Comparison of ENCODE assay signal across 19 cellular contexts in genomic region chr3:123730816-123731215, GRCh38.
DNase-seq lines count a peak whose midpoint lies in the region; ATAC-seq and TF ChIP-seq lines count a peak whose summit lies in the region.
"Had no signal": no experiment of that assay in that cellular context is flagged by ENCODE, and none has a peak within 500 bp of the region (broad histone marks: within the 10 kb centered on the region; RNA-seq: fewer than 3 reads in every experiment).

No MANE protein-coding gene starts in this region.

- peak overlapping the region; percentile 55 for H2AK5ac ChIP-seq in IMR-90 (ENCODE audit: low read depth, low read length)

- no peaks in the 10 kb centered on the region for H4K20me1 ChIP-seq in IMR-90 (ENCODE audit: insufficient read depth, low read length)
- no peaks in the 10 kb centered on the region for H4K20me1 ChIP-seq in mammary epithelial cell (ENCODE audit: insufficient read depth, low read length)
- H4K20me1 ChIP-seq: BLaER1 had no signal

- peak overlapping the region; percentile 97 for H4K5ac ChIP-seq in IMR-90 (ENCODE audit: low read depth, low read length)

- no peak overlapping the region for H2AK9ac ChIP-seq in IMR-90 (replicated peaks; ENCODE audit: low read depth, low read length, poor library complexity)

- H2BK15ac ChIP-seq in IMR-90 (ENCODE audit: low read depth, low read length) = peak overlapping the region; percentile 83; the same call in 2 of the 3 replicates

- peaks cover 39% of the 10 kb centered on the region for H3K4me1 ChIP-seq in IMR-90 (ENCODE audit: control insufficient read depth, insufficient read depth, low read length)
- H3K4me1 ChIP-seq in uterus = no peaks in the 10 kb centered on the region
- H3K4me1 ChIP-seq in mammary epithelial cell (ENCODE audit: insufficient read depth, low read length) = peaks cover 38% of the 10 kb centered on the region
- H3K4me1 ChIP-seq: BLaER1 had no signal

- DNase-seq in A172 (ENCODE audit: low spot score) = peak; percentile 63
- DNase-seq in IMR-90 = no peak
- peak; percentile 76 for DNase-seq in fibroblast of villous mesenchyme (ENCODE audit: low read depth)
- DNase-seq in uterus = no peak
- DNase-seq in endothelial cell (ENCODE audit: low spot score) = no peak
- no peak for DNase-seq in mammary epithelial cell
- no peak for DNase-seq in HK-2 (ENCODE audit: unreplicated experiment)
- DNase-seq: CD4-positive, alpha-beta memory T cell; DMS153; DMS79; GDM1; GOT3; H7 had no signal

- 0 out of 2 replicates have a peak overlapping the region, but pooled peaks have one; percentile 23 for H3K56ac ChIP-seq in IMR-90 (ENCODE audit: extremely low read depth, insufficient read depth, low read length)

- H2BK5ac ChIP-seq in IMR-90 (ENCODE audit: low read depth, low read length, poor library complexity, severe bottlenecking) = peak overlapping the region; percentile 64

- H2BK20ac ChIP-seq in IMR-90 (ENCODE audit: low read depth, low read length) = peak overlapping the region; percentile 83

- peaks cover 7% of the 10 kb centered on the region for H3K4me1 Mint-ChIP-seq in endothelial cell (ENCODE audit: unreplicated experiment)
- H3K4me1 Mint-ChIP-seq: CD14-positive monocyte; CD4-positive, alpha-beta memory T cell had no signal

- POLR2A ChIA-PET in IMR-90 (lab: Charles Lee; ENCODE audit: unreplicated experiment) = no interaction called here

- H3K4me2 ChIP-seq in IMR-90 (ENCODE audit: low read depth, low read length) (no peak overlapping the region), mammary epithelial cell (ENCODE audit: insufficient read depth, low read depth, low read length) (no peak overlapping the region)
- H3K4me2 ChIP-seq: BLaER1 had no signal

- WGBS in IMR-90 (ENCODE audit: extremely low coverage in 2 of 2, insufficient read length in 1 of 2), 2 experiments = 80% methylated on average over 2 of the region's 4 CpGs; no CpG with 5 or more reads in 1 of the 2 experiments
- 100% methylated on average over 4 of the region's 4 CpGs for WGBS in mammary epithelial cell (ENCODE audit: low coverage, missing lambda C conversion rate)

- CTCF ChIA-PET in IMR-90 (lab: Yijun Ruan, JAX) = no interaction called here
- CTCF ChIA-PET in mammary epithelial cell (lab: Charles Lee; ENCODE audit: low non-redundant PET) = no interaction called here

- TF ChIP-seq POLR2A in IMR-90 (IDR thresholded peaks at IDR 0.05; ENCODE audit: low read depth, low read length) = no peak
- no peak for TF ChIP-seq POLR2A in uterus (IDR thresholded peaks at IDR 0.05)

- H3K36me3 ChIP-seq in IMR-90 (ENCODE audit: control insufficient read depth, insufficient read depth, low read length) = peaks cover 46% of the 10 kb centered on the region
- H3K36me3 ChIP-seq in uterus = no peaks in the 10 kb centered on the region
- peaks cover 10% of the 10 kb centered on the region for H3K36me3 ChIP-seq in mammary epithelial cell (ENCODE audit: insufficient read depth, low read length)

- peaks cover 50 to 67% of the 10 kb centered on the region in 2 experiments for H3K79me1 ChIP-seq in IMR-90 (ENCODE audit: low read depth in 1 of 2, low read length in 2 of 2)

- H4K8ac ChIP-seq in IMR-90 (ENCODE audit: low read depth in 2 of 2, low read length in 2 of 2) = peak overlapping the region; percentile 71 to 83

- intact Hi-C loops in IMR-90 (cut with micrococcal nuclease) (no loop called here), uterus (cut with DNase I; ENCODE audit: low total_unique reads) (no loop called here), mammary epithelial cell (cut with micrococcal nuclease) (loop anchor here (5.0 kb wide), 1 partner anchor 231 kb away; the partner anchor contains the start of gene CCDC14)

- H3K14ac ChIP-seq in IMR-90 (replicated peaks; ENCODE audit: low read depth, low read length) = peak overlapping the region; percentile 96

- peaks cover 6% of the 10 kb centered on the region for H3K79me2 ChIP-seq in mammary epithelial cell (ENCODE audit: insufficient read depth, low read length)

- no peak overlapping the region for H3K4me3 Mint-ChIP-seq in endothelial cell (ENCODE audit: unreplicated experiment)
- H3K4me3 Mint-ChIP-seq: CD14-positive monocyte; CD4-positive, alpha-beta memory T cell had no signal

- no peak overlapping the region for H2AFZ ChIP-seq in IMR-90 (replicated peaks; ENCODE audit: low read length, poor library complexity)
- H2AFZ ChIP-seq in mammary epithelial cell (ENCODE audit: low read depth, low read length) = no peak overlapping the region

- no peak for TF ChIP-seq RAD21 in IMR-90 (IDR thresholded peaks at IDR 0.05; ENCODE audit: low read length)

- no peak overlapping the region for H3K4me3 ChIP-seq in IMR-90 (ENCODE audit: insufficient read depth, low read depth, low read length)
- H3K4me3 ChIP-seq in fibroblast of villous mesenchyme (ENCODE audit: low read depth, low read length) = no peak overlapping the region
- H3K4me3 ChIP-seq in uterus = no peak overlapping the region
- no peak overlapping the region for H3K4me3 ChIP-seq in mammary epithelial cell (replicated peaks in 1 of 3; ENCODE audit: insufficient read depth in 1 of 3, low read depth in 2 of 3, low read length in 3 of 3)
- H3K4me3 ChIP-seq: BLaER1, K562 had no signal

- H3K9me3 Mint-ChIP-seq in endothelial cell (ENCODE audit: unreplicated experiment) = no peaks in the 10 kb centered on the region
- H3K9me3 Mint-ChIP-seq: CD14-positive monocyte had no signal

- no TSS peak for BruUV-seq in IMR-90 (replicated peaks; lab: Mats Ljungman, UMichigan)
- no TSS peak for BruUV-seq in mammary epithelial cell (replicated peaks; lab: Mats Ljungman, UMichigan)

- no peaks in the 10 kb centered on the region for H3K36me3 Mint-ChIP-seq in endothelial cell (ENCODE audit: low read depth, unreplicated experiment)
- H3K36me3 Mint-ChIP-seq: CD14-positive monocyte; CD4-positive, alpha-beta memory T cell had no signal

- no peaks in the 10 kb centered on the region for H3K9me3 ChIP-seq in IMR-90 (ENCODE audit: control insufficient read depth, insufficient read depth, low read length)
- no peaks in the 10 kb centered on the region for H3K9me3 ChIP-seq in uterus
- H3K9me3 ChIP-seq in mammary epithelial cell (replicated peaks; ENCODE audit: insufficient read depth, low read length) = no peaks in the 10 kb centered on the region
- H3K9me3 ChIP-seq: BLaER1 had no signal

- H3K9ac ChIP-seq in IMR-90 (ENCODE audit: low read depth, low read length) (no peak overlapping the region), mammary epithelial cell (ENCODE audit: insufficient read depth, low read length) (no peak overlapping the region)
- H3K9ac ChIP-seq: BLaER1 had no signal

- peak overlapping the region; percentile 90 for H3K4ac ChIP-seq in IMR-90 (ENCODE audit: low read depth, low read length)

- no peak overlapping the region for H3K27ac Mint-ChIP-seq in endothelial cell (ENCODE audit: unreplicated experiment)
- H3K27ac Mint-ChIP-seq: CD14-positive monocyte; CD4-positive, alpha-beta memory T cell had no signal

- H3K27me3 ChIP-seq in IMR-90 (ENCODE audit: control insufficient read depth, insufficient read depth, low read length) (no peaks in the 10 kb centered on the region), uterus (no peaks in the 10 kb centered on the region), mammary epithelial cell (ENCODE audit: insufficient read depth, low read length) (no peaks in the 10 kb centered on the region)
- H3K27me3 ChIP-seq: BLaER1 had no signal

- H3K27ac ChIP-seq in IMR-90 (ENCODE audit: insufficient read depth, low read length) (peak overlapping the region; percentile 26; the same call in 1 of the 2 replicates), uterus (peak overlapping the region; percentile 66 to 75), mammary epithelial cell (ENCODE audit: insufficient read depth, low read depth, low read length) (no peak overlapping the region)
- H3K27ac ChIP-seq: 22Rv1, BLaER1, HL-60 had no signal

- H4K91ac ChIP-seq in IMR-90 (ENCODE audit: insufficient read depth, low read depth, low read length) = peak overlapping the region; percentile 96; the same call in 1 of the 2 replicates

- no peak for TF ChIP-seq CTCF in IMR-90 (conservative IDR thresholded peaks at IDR 0.05; ENCODE audit: low read depth, low read length)
- no peak for TF ChIP-seq CTCF in fibroblast of villous mesenchyme (IDR thresholded peaks at IDR 0.05; ENCODE audit: insufficient read depth, low read depth, low read length)
- no peak for TF ChIP-seq CTCF in uterus (IDR thresholded peaks at IDR 0.05)
- no peak for TF ChIP-seq CTCF in endothelial cell (IDR thresholded peaks at IDR 0.05; ENCODE audit: unreplicated experiment)
- no peak for TF ChIP-seq CTCF in mammary epithelial cell (conservative IDR thresholded peaks at IDR 0.05 in 1 of 2, IDR thresholded peaks at IDR 0.05 in 1 of 2; ENCODE audit: extremely low read depth in 1 of 2, insufficient read depth in 1 of 2, low read depth in 1 of 2, low read length in 2 of 2)

- peaks cover 10% of the 10 kb centered on the region for H3K27me3 Mint-ChIP-seq in endothelial cell (ENCODE audit: unreplicated experiment)

- ATAC-seq in IMR-90 (ENCODE audit: low read depth) = no peak
- ATAC-seq: HCT116, K562 had no signal

- dilution Hi-C loops in IMR-90 (cut with HindIII; ENCODE audit: low sequenced_read_pairs, unreplicated experiment) (no loop called here), mammary epithelial cell (cut with HindIII; ENCODE audit: low sequenced_read_pairs) (no loop called here)

- H3K18ac ChIP-seq in IMR-90 (ENCODE audit: low read depth, low read length) = peak overlapping the region; percentile 96

- in situ Hi-C loops in IMR-90 (cut with MboI; ENCODE audit: low sequenced_read_pairs) = no loop called here
- in situ Hi-C loops in mammary epithelial cell (cut with MboI; ENCODE audit: low sequenced_read_pairs in 2 of 2) = no loop called here

- peak overlapping the region; percentile 79 for H2BK120ac ChIP-seq in IMR-90 (ENCODE audit: low read depth, low read length)

- peak overlapping the region; percentile 80; the same call in 1 of the 2 replicates for H3K23ac ChIP-seq in IMR-90 (ENCODE audit: low read depth, low read length)

- H3K9me1 ChIP-seq in IMR-90 (ENCODE audit: insufficient read depth, low read length) = peaks cover 27% of the 10 kb centered on the region

TF ChIP-seq in IMR-90, 13 proteins besides CTCF, POLR2A, EP300 and RAD21 (continues in another document):
- TF ChIP-seq RCOR1 (IDR thresholded peaks at IDR 0.05; ENCODE audit: insufficient replicate concordance, low read length) (no peak), CEBPB (IDR thresholded peaks at IDR 0.05; ENCODE audit: low read depth, low read length) (no peak), MAFK (IDR thresholded peaks at IDR 0.05; ENCODE audit: low read depth, low read length) (no peak), ELK1 (IDR thresholded peaks at IDR 0.05; ENCODE audit: borderline replicate concordance, low read depth, low read length) (no peak), MXI1 (IDR thresholded peaks at IDR 0.05; ENCODE audit: borderline replicate concordance, low read depth, low read length) (no peak)

Comparison
In these comparisons a context has a peak if more than half of its experiments do, and no peak if none do; other contexts are left out.
1. DNase-seq: peak in A172 (single experiment) and fibroblast of villous mesenchyme (single experiment); none in IMR-90 (single experiment), uterus (0 of 2), endothelial cell (single experiment), mammary epithelial cell (single experiment) and HK-2 (single experiment).